Comparison of ENCODE assay signal across 10 cellular contexts in genomic region chr11:13923716-13924650, GRCh38. TPM values are rescaled to one million over a fixed set of nuclear protein-coding genes. Genes with fewer than 3 reads are reported as not detected.
A peak's percentile ranks its signal among the peaks of the same experiment; 100 is the strongest.
DNase-seq lines count a peak whose midpoint lies in the region; ATAC-seq, FAIRE-seq and TF ChIP-seq lines count a peak whose summit lies in the region.
"Had no signal": no experiment of that assay in that cellular context is flagged by ENCODE, and none has a peak within 500 bp of the region (broad histone marks: within the 10 kb centered on the region; RNA-seq: fewer than 3 reads in every experiment).

No MANE protein-coding gene starts in this region.

- no peak for FAIRE-seq in urothelium cell line (lab: Jason Lieb, UNC)

- POLR2A ChIA-PET in OCI-LY7 (lab: Charles Lee): interaction anchor here (0.6 to 4.6 kb wide), 10 partner anchors 11 to 257 kb away, joined by 3 to 27 read pairs (median 6); no protein-coding TSS in a partner anchor

- peak overlapping the region in 6 of 10 donors; percentile 24 to 78 (median 46) for H3K27ac ChIP-seq in heart right ventricle
- H3K27ac ChIP-seq in right atrium auricular region: no peak overlapping the region
- peak overlapping the region; percentile 95 for H3K27ac ChIP-seq in OCI-LY7 (ENCODE audit: low read depth, low read length, poor library complexity, severe bottlenecking)
- H3K27ac ChIP-seq: testis had no signal

- H3K36me3 ChIP-seq in heart right ventricle (no peaks in the 10 kb centered on the region), right atrium auricular region (no peaks in the 10 kb centered on the region), OCI-LY7 (ENCODE audit: insufficient read depth, low read length) (no peaks in the 10 kb centered on the region)

- no peaks in the 10 kb centered on the region for H3K9me3 ChIP-seq in heart right ventricle
- no peaks in the 10 kb centered on the region for H3K9me3 ChIP-seq in right atrium auricular region
- no peaks in the 10 kb centered on the region; the same call in 1 of the 2 replicates for H3K9me3 ChIP-seq in OCI-LY7 (ENCODE audit: low read length)
- H3K9me3 ChIP-seq: testis had no signal

- no TSS peak for BruUV-seq in OCI-LY7 (replicated peaks; lab: Mats Ljungman, UMichigan)

- DNase-seq in heart right ventricle (no peak), right atrium auricular region (ENCODE audit: low spot score) (no peak), OCI-LY7 (ENCODE audit: low spot score) (peak; percentile 90), epithelial cell of esophagus (ENCODE audit: low read depth) (peak; percentile 2), urothelium cell line (ENCODE audit: low spot score) (peak; percentile 16)
- DNase-seq: aorta, testis had no signal

- H3K27me3 ChIP-seq in heart right ventricle: peaks cover 0 to 4% (median 0%) of the 10 kb centered on the region in 7 donors
- H3K27me3 ChIP-seq in right atrium auricular region: no peaks in the 10 kb centered on the region
- H3K27me3 ChIP-seq: testis had no signal

- TF ChIP-seq CTCF in heart right ventricle (IDR thresholded peaks at IDR 0.05) (no peak), right atrium auricular region (IDR thresholded peaks at IDR 0.05) (no peak), OCI-LY7 (conservative IDR thresholded peaks at IDR 0.05; ENCODE audit: low read length) (no peak), epithelial cell of esophagus (IDR thresholded peaks at IDR 0.05; ENCODE audit: insufficient read depth, low read depth, low read length, missing control alignments) (no peak)

- ATAC-seq in heart right ventricle (peak in 6 of 8 donors; percentile 34 to 70 (median 48)), HG02571 (IDR thresholded peaks at IDR 0.05; ENCODE audit: unreplicated experiment) (no peak), GM21423 (IDR thresholded peaks at IDR 0.05; ENCODE audit: unreplicated experiment) (no peak), GM21529 (IDR thresholded peaks at IDR 0.05; ENCODE audit: unreplicated experiment) (no peak)

- H2AFZ ChIP-seq in OCI-LY7 (ENCODE audit: low read length): peak overlapping the region; percentile 67

- peak overlapping the region; percentile 69 for H3K4me2 ChIP-seq in OCI-LY7 (ENCODE audit: low read length)

- CTCF ChIA-PET in OCI-LY7 (lab: Charles Lee; ENCODE audit: unreplicated experiment): interaction anchor here (0.9 kb wide), 1 partner anchor 34 kb away, joined by 3 read pairs; no protein-coding TSS in a partner anchor

- no peaks in the 10 kb centered on the region for H3K9me2 ChIP-seq in OCI-LY7 (ENCODE audit: insufficient read depth, low read length)

- WGBS in heart right ventricle, 2 donors: 56 to 58% methylated on average over 8 of the region's 8 CpGs

- no peaks in the 10 kb centered on the region for H3K79me2 ChIP-seq in OCI-LY7 (ENCODE audit: insufficient read depth, low read depth, low read length)

- H4K20me1 ChIP-seq in OCI-LY7 (ENCODE audit: insufficient read depth, low read length): no peaks in the 10 kb centered on the region

- H3K4me1 ChIP-seq in heart right ventricle (peaks cover 0 to 31% (median 9%) of the 10 kb centered on the region in 9 donors), right atrium auricular region (no peaks in the 10 kb centered on the region), OCI-LY7 (ENCODE audit: insufficient read depth, low read length, poor library complexity, severe bottlenecking) (peaks cover 89% of the 10 kb centered on the region)
- H3K4me1 ChIP-seq: testis had no signal

- H3K4me3 ChIP-seq in heart right ventricle (no peak overlapping the region), right atrium auricular region (no peak overlapping the region), OCI-LY7 (ENCODE audit: low read depth, low read length, poor library complexity, severe bottlenecking) (peak overlapping the region; percentile 49), epithelial cell of esophagus (ENCODE audit: low read length) (no peak overlapping the region)
- H3K4me3 ChIP-seq: testis had no signal

- intact Hi-C loops in heart right ventricle (cut with DNase I): no loop called here
- intact Hi-C loops in OCI-LY7 (cut with micrococcal nuclease; ENCODE audit: unreplicated experiment): loop anchor here (1.0 to 10.0 kb wide), 3 partner anchors 27 to 259 kb away; partner anchors contain the start of gene FAR1

RNA-seq across cellular contexts. Expression of gene SPON1, which starts 38.5 kb away (rescaled TPM):
- 10 to 100 TPM in 1 of 10 donors, 1 to 10 TPM in 9; 3.2 to 14.7 (median 5.6) TPM for total RNA-seq in heart right ventricle
- polyA plus RNA-seq in heart right ventricle: 1 to 10 TPM; 2.9 to 8.6 TPM
- 10 to 100 TPM; 22.8 to 27.0 TPM for total RNA-seq in right atrium auricular region
- 0.03 and 0.38 TPM in 2 replicates for total RNA-seq in OCI-LY7 (2014; rRNA removed; shearing (Covaris generic))
- total RNA-seq in OCI-LY7 (2022): not detected in 2 replicates

Comparison
In these comparisons a context has a peak if more than half of its experiments do, and no peak if none do; other contexts are left out.
1. H3K27ac ChIP-seq: peak in heart right ventricle (6 of 10) and OCI-LY7 (single experiment); none in right atrium auricular region (0 of 2).
2. ATAC-seq: peak in heart right ventricle (6 of 8); none in HG02571 (single experiment), GM21423 (single experiment) and GM21529 (single experiment).
3. DNase-seq: peak in OCI-LY7 (single experiment), epithelial cell of esophagus (single experiment) and urothelium cell line (single experiment); none in heart right ventricle (0 of 2) and right atrium auricular region (single experiment).